Comparison of ENCODE assay signal across 1 cellular context in the genomic region with DNA sequence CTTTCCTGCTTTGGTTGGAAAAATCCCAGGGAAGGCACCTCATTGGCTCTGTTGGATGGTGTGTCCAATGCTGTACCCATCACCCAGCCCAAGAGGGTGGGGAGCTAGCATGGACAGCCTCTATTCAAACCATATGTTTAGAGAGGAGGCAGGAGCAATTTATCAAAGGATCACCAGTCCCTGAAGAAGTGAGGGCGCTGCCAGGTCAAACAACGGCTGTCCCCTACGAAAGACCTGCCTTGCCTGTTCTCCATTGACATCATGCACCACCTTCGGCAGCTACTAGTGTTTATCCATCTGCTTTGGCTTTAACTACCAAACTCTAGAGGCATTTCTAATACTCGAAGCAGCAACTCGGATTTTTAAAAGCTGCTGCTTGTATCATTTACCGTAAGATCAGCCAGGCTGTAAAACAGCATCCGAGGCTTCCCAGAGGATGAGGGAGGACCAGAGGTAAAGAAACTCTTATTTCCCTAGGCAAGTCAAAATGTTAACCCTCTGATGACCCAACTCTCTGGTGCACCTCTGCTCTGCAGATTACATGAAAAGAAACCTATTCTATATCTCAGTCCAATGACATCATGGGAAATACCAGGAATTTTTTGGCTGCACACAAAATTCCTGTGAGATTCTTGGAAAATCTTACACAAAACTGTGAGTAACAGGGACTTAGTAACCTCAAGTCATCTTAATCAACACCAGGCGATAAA.
TF ChIP-seq lines count a peak whose summit lies in the region.

No MANE protein-coding gene starts in this region.

TF ChIP-seq in GM23338, 12 proteins besides CTCF, POLR2A, EP300 and RAD21 (continued from another document):
- TF ChIP-seq, protein P1, sequence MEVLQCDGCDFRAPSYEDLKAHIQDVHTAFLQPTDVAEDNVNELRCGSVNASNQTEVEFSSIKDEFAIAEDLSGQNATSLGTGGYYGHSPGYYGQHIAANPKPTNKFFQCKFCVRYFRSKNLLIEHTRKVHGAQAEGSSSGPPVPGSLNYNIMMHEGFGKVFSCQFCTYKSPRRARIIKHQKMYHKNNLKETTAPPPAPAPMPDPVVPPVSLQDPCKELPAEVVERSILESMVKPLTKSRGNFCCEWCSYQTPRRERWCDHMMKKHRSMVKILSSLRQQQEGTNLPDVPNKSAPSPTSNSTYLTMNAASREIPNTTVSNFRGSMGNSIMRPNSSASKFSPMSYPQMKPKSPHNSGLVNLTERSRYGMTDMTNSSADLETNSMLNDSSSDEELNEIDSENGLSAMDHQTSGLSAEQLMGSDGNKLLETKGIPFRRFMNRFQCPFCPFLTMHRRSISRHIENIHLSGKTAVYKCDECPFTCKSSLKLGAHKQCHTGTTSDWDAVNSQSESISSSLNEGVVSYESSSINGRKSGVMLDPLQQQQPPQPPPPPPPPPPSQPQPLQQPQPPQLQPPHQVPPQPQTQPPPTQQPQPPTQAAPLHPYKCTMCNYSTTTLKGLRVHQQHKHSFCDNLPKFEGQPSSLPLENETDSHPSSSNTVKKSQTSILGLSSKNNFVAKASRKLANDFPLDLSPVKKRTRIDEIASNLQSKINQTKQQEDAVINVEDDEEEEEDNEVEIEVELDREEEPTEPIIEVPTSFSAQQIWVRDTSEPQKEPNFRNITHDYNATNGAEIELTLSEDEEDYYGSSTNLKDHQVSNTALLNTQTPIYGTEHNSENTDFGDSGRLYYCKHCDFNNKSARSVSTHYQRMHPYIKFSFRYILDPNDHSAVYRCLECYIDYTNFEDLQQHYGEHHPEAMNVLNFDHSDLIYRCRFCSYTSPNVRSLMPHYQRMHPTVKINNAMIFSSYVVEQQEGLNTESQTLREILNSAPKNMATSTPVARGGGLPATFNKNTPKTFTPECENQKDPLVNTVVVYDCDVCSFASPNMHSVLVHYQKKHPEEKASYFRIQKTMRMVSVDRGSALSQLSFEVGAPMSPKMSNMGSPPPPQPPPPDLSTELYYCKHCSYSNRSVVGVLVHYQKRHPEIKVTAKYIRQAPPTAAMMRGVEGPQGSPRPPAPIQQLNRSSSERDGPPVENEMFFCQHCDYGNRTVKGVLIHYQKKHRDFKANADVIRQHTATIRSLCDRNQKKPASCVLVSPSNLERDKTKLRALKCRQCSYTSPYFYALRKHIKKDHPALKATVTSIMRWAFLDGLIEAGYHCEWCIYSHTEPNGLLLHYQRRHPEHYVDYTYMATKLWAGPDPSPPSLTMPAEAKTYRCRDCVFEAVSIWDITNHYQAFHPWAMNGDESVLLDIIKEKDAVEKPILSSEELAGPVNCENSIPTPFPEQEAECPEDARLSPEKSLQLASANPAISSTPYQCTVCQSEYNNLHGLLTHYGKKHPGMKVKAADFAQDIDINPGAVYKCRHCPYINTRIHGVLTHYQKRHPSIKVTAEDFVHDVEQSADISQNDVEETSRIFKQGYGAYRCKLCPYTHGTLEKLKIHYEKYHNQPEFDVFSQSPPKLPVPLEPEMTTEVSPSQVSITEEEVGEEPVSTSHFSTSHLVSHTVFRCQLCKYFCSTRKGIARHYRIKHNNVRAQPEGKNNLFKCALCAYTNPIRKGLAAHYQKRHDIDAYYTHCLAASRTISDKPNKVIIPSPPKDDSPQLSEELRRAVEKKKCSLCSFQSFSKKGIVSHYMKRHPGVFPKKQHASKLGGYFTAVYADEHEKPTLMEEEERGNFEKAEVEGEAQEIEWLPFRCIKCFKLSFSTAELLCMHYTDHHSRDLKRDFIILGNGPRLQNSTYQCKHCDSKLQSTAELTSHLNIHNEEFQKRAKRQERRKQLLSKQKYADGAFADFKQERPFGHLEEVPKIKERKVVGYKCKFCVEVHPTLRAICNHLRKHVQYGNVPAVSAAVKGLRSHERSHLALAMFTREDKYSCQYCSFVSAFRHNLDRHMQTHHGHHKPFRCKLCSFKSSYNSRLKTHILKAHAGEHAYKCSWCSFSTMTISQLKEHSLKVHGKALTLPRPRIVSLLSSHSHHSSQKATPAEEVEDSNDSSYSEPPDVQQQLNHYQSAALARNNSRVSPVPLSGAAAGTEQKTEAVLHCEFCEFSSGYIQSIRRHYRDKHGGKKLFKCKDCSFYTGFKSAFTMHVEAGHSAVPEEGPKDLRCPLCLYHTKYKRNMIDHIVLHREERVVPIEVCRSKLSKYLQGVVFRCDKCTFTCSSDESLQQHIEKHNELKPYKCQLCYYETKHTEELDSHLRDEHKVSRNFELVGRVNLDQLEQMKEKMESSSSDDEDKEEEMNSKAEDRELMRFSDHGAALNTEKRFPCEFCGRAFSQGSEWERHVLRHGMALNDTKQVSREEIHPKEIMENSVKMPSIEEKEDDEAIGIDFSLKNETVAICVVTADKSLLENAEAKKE (CRISPR knock-in tag; IDR thresholded peaks at IDR 0.05) = no peak
- TF ChIP-seq ZNF331 (CRISPR knock-in tag; IDR thresholded peaks at IDR 0.05; ENCODE audit: low read depth) (no peak), ETS1 (IDR thresholded peaks at IDR 0.05) (no peak), NANOG (IDR thresholded peaks at IDR 0.05; ENCODE audit: borderline replicate concordance) (no peak), ZNF114 (CRISPR knock-in tag; IDR thresholded peaks at IDR 0.05) (no peak), EZH2phosphoT487 (IDR thresholded peaks at IDR 0.05; ENCODE audit: unreplicated experiment) (no peak), STAT1 (IDR thresholded peaks at IDR 0.05; ENCODE audit: unreplicated experiment) (no peak), REST (IDR thresholded peaks at IDR 0.05; ENCODE audit: unreplicated experiment) (no peak), JUNB (IDR thresholded peaks at IDR 0.05; ENCODE audit: unreplicated experiment) (no peak)
